Comparison of ENCODE assay signal across 8 cellular contexts in genomic region chr21:33360871-33361602, GRCh38. TPM values are rescaled to one million over a fixed set of nuclear protein-coding genes. Genes with fewer than 3 reads are reported as not detected.
DNase-seq lines count a peak whose midpoint lies in the region; ATAC-seq, FAIRE-seq and TF ChIP-seq lines count a peak whose summit lies in the region.

No MANE protein-coding gene starts in this region.

- H3K9ac ChIP-seq in DND-41 (ENCODE audit: low read depth, low read length) = no peak overlapping the region; the same call in 1 of the 2 replicates
- H3K9ac ChIP-seq in MM.1S (ENCODE audit: low read length) = no peak overlapping the region; the same call in 1 of the 2 replicates

- H3K4me3 ChIP-seq in DND-41 (ENCODE audit: low read depth in 1 of 2, low read length in 2 of 2) (peak overlapping the region in 1 of 2 experiments; percentile 40; a peak in 2 of 4 replicates), MM.1S (ENCODE audit: low read length) (peak overlapping the region; percentile 21), thoracic aorta (peak overlapping the region; percentile 51)

- no peaks in the 10 kb centered on the region for H3K27me3 Mint-ChIP-seq in osteocyte (ENCODE audit: unreplicated experiment)

- H3K4me1 ChIP-seq in DND-41 (ENCODE audit: insufficient read depth, low read length) = peaks cover 19% of the 10 kb centered on the region
- peaks cover 17% of the 10 kb centered on the region for H3K4me1 ChIP-seq in MM.1S (ENCODE audit: low read length)
- H3K4me1 ChIP-seq in thoracic aorta (ENCODE audit: control insufficient read depth in 1 of 2, low read depth in 2 of 2) = peaks cover 19 to 24% of the 10 kb centered on the region in 2 donors

- TF ChIP-seq CTCF in DND-41 (IDR thresholded peaks at IDR 0.05; ENCODE audit: borderline replicate concordance, extremely low read depth, low read length, poor library complexity, severe bottlenecking) (peak; percentile 96), MM.1S (IDR thresholded peaks at IDR 0.05; ENCODE audit: low read length) (peak; percentile 94), osteocyte (IDR thresholded peaks at IDR 0.05) (peak; percentile 76), thoracic aorta (IDR thresholded peaks at IDR 0.05) (peak; percentile 73)

- H3K4me3 Mint-ChIP-seq in osteocyte (ENCODE audit: unreplicated experiment) = peak overlapping the region; percentile 6

- H3K79me2 ChIP-seq in DND-41 (ENCODE audit: insufficient read depth, low read length) (no peaks in the 10 kb centered on the region), MM.1S (ENCODE audit: low read length) (peaks cover 7% of the 10 kb centered on the region)

- H4K20me1 ChIP-seq in DND-41 (ENCODE audit: insufficient read depth, low read length) = no peaks in the 10 kb centered on the region; the same call in 1 of the 2 replicates
- H4K20me1 ChIP-seq in MM.1S (ENCODE audit: insufficient read depth, low read length) = no peaks in the 10 kb centered on the region

- no peaks in the 10 kb centered on the region for H3K9me3 Mint-ChIP-seq in osteocyte (ENCODE audit: unreplicated experiment)

- H3K27ac Mint-ChIP-seq in osteocyte (ENCODE audit: unreplicated experiment) = peak overlapping the region; percentile 74

- peaks cover 11% of the 10 kb centered on the region for H3K36me3 Mint-ChIP-seq in osteocyte (ENCODE audit: unreplicated experiment)

- H3K9me2 ChIP-seq in MM.1S (replicated peaks; ENCODE audit: insufficient read depth, low read length) = no peaks in the 10 kb centered on the region

- TF ChIP-seq POLR2A in H54 (IDR thresholded peaks at IDR 0.05; ENCODE audit: low read depth, low read length) = no peak

- peak overlapping the region; percentile 40; the same call in 1 of the 2 replicates for H2AFZ ChIP-seq in DND-41 (ENCODE audit: low read depth, low read length)
- H2AFZ ChIP-seq in MM.1S (ENCODE audit: low read length) = peak overlapping the region; percentile 3; the same call in 1 of the 2 replicates

- no peaks in the 10 kb centered on the region for H3K27me3 ChIP-seq in DND-41 (ENCODE audit: insufficient read depth, low read length, poor library complexity)
- no peaks in the 10 kb centered on the region for H3K27me3 ChIP-seq in MM.1S (replicated peaks; ENCODE audit: insufficient read depth, low read length)
- no peaks in the 10 kb centered on the region for H3K27me3 ChIP-seq in thoracic aorta (replicated peaks; ENCODE audit: insufficient read depth)

- H3K9me3 ChIP-seq in DND-41 (ENCODE audit: insufficient read depth, low read length, severe bottlenecking) (peaks cover under 1% of the 10 kb centered on the region), MM.1S (replicated peaks; ENCODE audit: insufficient read depth, low read length) (no peaks in the 10 kb centered on the region), thoracic aorta (no peaks in the 10 kb centered on the region)

- no peak overlapping the region for H3K27ac ChIP-seq in DND-41 (ENCODE audit: low read length)
- H3K27ac ChIP-seq in MM.1S (ENCODE audit: low read length) = peak overlapping the region; percentile 57; the same call in 1 of the 2 replicates
- peak overlapping the region; percentile 26 to 52 for H3K27ac ChIP-seq in thoracic aorta

- no peak for FAIRE-seq in H54 (lab: Jason Lieb, UNC)
- no peak for FAIRE-seq in frontal cortex (lab: Jason Lieb, UNC)

- H3K36me3 ChIP-seq in DND-41 (ENCODE audit: insufficient read depth, low read length) (peaks cover 16% of the 10 kb centered on the region), MM.1S (replicated peaks; ENCODE audit: insufficient read depth, low read length) (peaks cover 4% of the 10 kb centered on the region; the same call in 1 of the 2 replicates), thoracic aorta (peaks cover 1% of the 10 kb centered on the region)

- peak; percentile 82 for DNase-seq in DND-41
- peak; percentile 79 for DNase-seq in H54 (ENCODE audit: insufficient read length, low spot score)
- peak; percentile 87 for DNase-seq in MM.1S
- peak; percentile 50 for DNase-seq in SHP77 treated with DMSO at 0.1 percent for 48 hours (lab: John Stamatoyannopoulos, UW)
- DNase-seq in activated gamma-delta T cell treated with Interleukin-2 at 50 U/mL for 16 hours = peak; percentile 86
- peak; percentile 26 to 54 for DNase-seq in frontal cortex (ENCODE audit: low spot score in 2 of 2)
- peak; percentile 87 for DNase-seq in osteocyte (ENCODE audit: extremely low spot score, unreplicated experiment)
- peak; percentile 25 for DNase-seq in thoracic aorta (ENCODE audit: low spot score)

- H3F3A ChIP-seq in MM.1S (ENCODE audit: insufficient read depth, low read length) = peaks cover 14% of the 10 kb centered on the region

- ATAC-seq in DND-41 (ENCODE audit: insufficient read depth, low read depth) = peak; percentile 89
- no peak for ATAC-seq in thoracic aorta (ENCODE audit: insufficient number of reproducible peaks, low FRiP score, low read depth)

- H3K4me2 ChIP-seq in DND-41 (ENCODE audit: insufficient read depth, low read length) = peak overlapping the region; percentile 57
- H3K4me2 ChIP-seq in MM.1S (ENCODE audit: low read depth, low read length) = peak overlapping the region; percentile 63

- H3K4me1 Mint-ChIP-seq in osteocyte (ENCODE audit: unreplicated experiment) = peaks cover 23% of the 10 kb centered on the region

RNA-seq across cellular contexts. Expression of gene IFNAR1, which starts 36.3 kb away (rescaled TPM):
- total RNA-seq in frontal cortex (49.3 TPM), osteocyte (42.7 and 42.8 TPM in 2 replicates), thoracic aorta (10 to 100 TPM; 31.3 to 61.9 TPM)

RNA-seq across cellular contexts. Expression of gene IFNGR2, which starts 42.2 kb away (rescaled TPM):
- 60.3 TPM for total RNA-seq in frontal cortex
- total RNA-seq in osteocyte = 55.4 and 55.6 TPM in 2 replicates
- 10 to 100 TPM; 67.3 to 72.2 TPM for total RNA-seq in thoracic aorta

Comparison
In these comparisons a context has a peak if more than half of its experiments do, and no peak if none do; other contexts are left out.
1. DNase-seq: peak in every context shown above with its lines; median percentile 87 in MM.1S; 87 in osteocyte; 86 in activated gamma-delta T cell treated with Interleukin-2 at 50 U/mL for 16 hours; 82 in DND-41; 79 in H54; 50 in SHP77 treated with DMSO at 0.1 percent for 48 hours; 40 in frontal cortex; 25 in thoracic aorta.